In the genomic region with DNA sequence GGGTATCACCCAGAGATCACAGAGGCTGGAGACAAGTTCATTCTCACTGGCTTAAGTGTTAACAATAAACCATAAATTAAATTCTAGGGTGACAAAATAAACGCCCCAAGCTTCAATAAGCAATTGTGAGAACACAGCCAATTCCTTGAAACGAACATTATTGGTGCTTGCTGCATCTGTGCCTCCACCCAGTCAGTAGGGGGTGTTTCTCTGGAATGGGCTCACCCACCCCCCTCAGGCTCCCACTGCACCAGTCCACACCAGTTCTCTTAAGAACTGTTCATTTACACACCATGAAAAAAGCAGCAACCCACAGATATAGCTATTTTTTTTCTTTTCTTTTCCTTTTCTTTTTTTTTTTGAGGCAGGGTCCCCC, we compare ENCODE assay signal across 1 cellular context.
TF ChIP-seq lines count a peak whose summit lies in the region.

No MANE protein-coding gene starts in this region.

TF ChIP-seq in HEK293, 187 proteins besides CTCF, POLR2A, EP300 and RAD21 (continued from another document):
- TF ChIP-seq, protein P1, sequence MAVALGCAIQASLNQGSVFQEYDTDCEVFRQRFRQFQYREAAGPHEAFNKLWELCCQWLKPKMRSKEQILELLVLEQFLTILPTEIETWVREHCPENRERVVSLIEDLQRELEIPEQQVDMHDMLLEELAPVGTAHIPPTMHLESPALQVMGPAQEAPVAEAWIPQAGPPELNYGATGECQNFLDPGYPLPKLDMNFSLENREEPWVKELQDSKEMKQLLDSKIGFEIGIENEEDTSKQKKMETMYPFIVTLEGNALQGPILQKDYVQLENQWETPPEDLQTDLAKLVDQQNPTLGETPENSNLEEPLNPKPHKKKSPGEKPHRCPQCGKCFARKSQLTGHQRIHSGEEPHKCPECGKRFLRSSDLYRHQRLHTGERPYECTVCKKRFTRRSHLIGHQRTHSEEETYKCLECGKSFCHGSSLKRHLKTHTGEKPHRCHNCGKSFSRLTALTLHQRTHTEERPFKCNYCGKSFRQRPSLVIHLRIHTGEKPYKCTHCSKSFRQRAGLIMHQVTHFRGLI (tag by site-specific recombination; IDR thresholded peaks at IDR 0.05) = no peak
- peak; percentile 46; the same call in 1 of the 2 replicates for TF ChIP-seq KLF10 (tag by site-specific recombination; IDR thresholded peaks at IDR 0.05)
- no peak for TF ChIP-seq SCRT1 (tag by site-specific recombination; IDR thresholded peaks at IDR 0.05; ENCODE audit: borderline replicate concordance)
- TF ChIP-seq, protein P2, sequence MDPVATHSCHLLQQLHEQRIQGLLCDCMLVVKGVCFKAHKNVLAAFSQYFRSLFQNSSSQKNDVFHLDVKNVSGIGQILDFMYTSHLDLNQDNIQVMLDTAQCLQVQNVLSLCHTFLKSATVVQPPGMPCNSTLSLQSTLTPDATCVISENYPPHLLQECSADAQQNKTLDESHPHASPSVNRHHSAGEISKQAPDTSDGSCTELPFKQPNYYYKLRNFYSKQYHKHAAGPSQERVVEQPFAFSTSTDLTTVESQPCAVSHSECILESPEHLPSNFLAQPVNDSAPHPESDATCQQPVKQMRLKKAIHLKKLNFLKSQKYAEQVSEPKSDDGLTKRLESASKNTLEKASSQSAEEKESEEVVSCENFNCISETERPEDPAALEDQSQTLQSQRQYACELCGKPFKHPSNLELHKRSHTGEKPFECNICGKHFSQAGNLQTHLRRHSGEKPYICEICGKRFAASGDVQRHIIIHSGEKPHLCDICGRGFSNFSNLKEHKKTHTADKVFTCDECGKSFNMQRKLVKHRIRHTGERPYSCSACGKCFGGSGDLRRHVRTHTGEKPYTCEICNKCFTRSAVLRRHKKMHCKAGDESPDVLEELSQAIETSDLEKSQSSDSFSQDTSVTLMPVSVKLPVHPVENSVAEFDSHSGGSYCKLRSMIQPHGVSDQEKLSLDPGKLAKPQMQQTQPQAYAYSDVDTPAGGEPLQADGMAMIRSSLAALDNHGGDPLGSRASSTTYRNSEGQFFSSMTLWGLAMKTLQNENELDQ (tag by site-specific recombination; IDR thresholded peaks at IDR 0.05; ENCODE audit: low read depth) = no peak
- TF ChIP-seq ZNF214 (tag by site-specific recombination; IDR thresholded peaks at IDR 0.05; ENCODE audit: borderline replicate concordance) = no peak
- TF ChIP-seq, protein P3, sequence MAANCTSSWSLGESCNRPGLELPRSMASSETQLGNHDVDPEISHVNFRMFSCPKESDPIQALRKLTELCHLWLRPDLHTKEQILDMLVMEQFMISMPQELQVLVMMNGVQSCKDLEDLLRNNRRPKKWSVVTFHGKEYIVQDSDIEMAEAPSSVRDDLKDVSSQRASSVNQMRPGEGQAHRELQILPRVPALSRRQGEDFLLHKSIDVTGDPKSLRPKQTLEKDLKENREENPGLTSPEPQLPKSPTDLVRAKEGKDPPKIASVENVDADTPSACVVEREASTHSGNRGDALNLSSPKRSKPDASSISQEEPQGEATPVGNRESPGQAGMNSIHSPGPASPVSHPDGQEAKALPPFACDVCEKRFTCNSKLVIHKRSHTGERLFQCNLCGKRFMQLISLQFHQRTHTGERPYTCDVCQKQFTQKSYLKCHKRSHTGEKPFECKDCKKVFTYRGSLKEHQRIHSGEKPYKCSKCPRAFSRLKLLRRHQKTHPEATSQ (tag by site-specific recombination; IDR thresholded peaks at IDR 0.05) = no peak
- TF ChIP-seq GLIS2 (tag by site-specific recombination; IDR thresholded peaks at IDR 0.05) = peak; percentile 28
- TF ChIP-seq ZNF112 (tag by site-specific recombination; IDR thresholded peaks at IDR 0.05) = no peak
- TF ChIP-seq, protein P4, sequence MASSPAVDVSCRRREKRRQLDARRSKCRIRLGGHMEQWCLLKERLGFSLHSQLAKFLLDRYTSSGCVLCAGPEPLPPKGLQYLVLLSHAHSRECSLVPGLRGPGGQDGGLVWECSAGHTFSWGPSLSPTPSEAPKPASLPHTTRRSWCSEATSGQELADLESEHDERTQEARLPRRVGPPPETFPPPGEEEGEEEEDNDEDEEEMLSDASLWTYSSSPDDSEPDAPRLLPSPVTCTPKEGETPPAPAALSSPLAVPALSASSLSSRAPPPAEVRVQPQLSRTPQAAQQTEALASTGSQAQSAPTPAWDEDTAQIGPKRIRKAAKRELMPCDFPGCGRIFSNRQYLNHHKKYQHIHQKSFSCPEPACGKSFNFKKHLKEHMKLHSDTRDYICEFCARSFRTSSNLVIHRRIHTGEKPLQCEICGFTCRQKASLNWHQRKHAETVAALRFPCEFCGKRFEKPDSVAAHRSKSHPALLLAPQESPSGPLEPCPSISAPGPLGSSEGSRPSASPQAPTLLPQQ (tag by site-specific recombination; IDR thresholded peaks at IDR 0.05) = no peak
